11 cellular contexts compared by ENCODE assay signal in genomic region chr3:192862408-192863385, GRCh38.
"Had no signal": no experiment of that assay in that cellular context is flagged by ENCODE, and none has a peak within 500 bp of the region (broad histone marks: within the 10 kb centered on the region; RNA-seq: fewer than 3 reads in every experiment).

No MANE protein-coding gene starts in this region.

- H3K36me3 ChIP-seq: left ventricle myocardium inferior, tibial artery had no signal

- H3K27ac ChIP-seq: coronary artery, hepatocyte, left ventricle myocardium inferior, tibial artery had no signal

- DNase-seq: activated CD4-positive, alpha-beta memory T cell treated with anti-CD3 and anti-CD28 coated beads for 36 hours; activated CD4-positive, alpha-beta T cell treated with anti-CD3 and anti-CD28 coated beads for 1 hour; activated T-cell treated with anti-CD3 and anti-CD28 coated beads, Interleukin-2, amount 50 U/mL, for 72 hours; effector CD4-positive, alpha-beta T cell; kidney; left ventricle myocardium inferior; SK-N-SH; tibial artery had no signal

- H3K27me3 Mint-ChIP-seq: activated CD4-positive, alpha-beta memory T cell treated with anti-CD3 and anti-CD28 coated beads for 36 hours had no signal

- H3K27ac Mint-ChIP-seq: activated CD4-positive, alpha-beta memory T cell treated with anti-CD3 and anti-CD28 coated beads for 36 hours; activated T-cell treated with anti-CD3 and anti-CD28 coated beads, Interleukin-2, amount 50 U/mL, for 72 hours had no signal

- H3K4me3 ChIP-seq: coronary artery, hepatocyte, left ventricle myocardium inferior, tibial artery had no signal

- H3K9me3 Mint-ChIP-seq: activated CD4-positive, alpha-beta memory T cell treated with anti-CD3 and anti-CD28 coated beads for 36 hours; activated naive CD4-positive, alpha-beta T cell treated with anti-CD3 and anti-CD28 coated beads for 36 hours; activated T-cell treated with anti-CD3 and anti-CD28 coated beads, Interleukin-2, amount 50 U/mL, for 72 hours had no signal

- H3K9ac ChIP-seq: SK-N-SH had no signal

- H3K4me2 ChIP-seq: hepatocyte, SK-N-SH had no signal

- H3K27me3 ChIP-seq: hepatocyte, tibial artery had no signal

- H3K4me3 Mint-ChIP-seq: activated CD4-positive, alpha-beta memory T cell treated with anti-CD3 and anti-CD28 coated beads for 36 hours; activated naive CD4-positive, alpha-beta T cell treated with anti-CD3 and anti-CD28 coated beads for 36 hours had no signal

- H2AFZ ChIP-seq: hepatocyte had no signal
